Comparison of ENCODE assay signal across 21 cellular contexts in genomic region chr2:236627193-236627592, GRCh38. TPM values are rescaled to one million over a fixed set of nuclear protein-coding genes. Genes with fewer than 3 reads are reported as not detected.
DNase-seq lines count a peak whose midpoint lies in the region; ATAC-seq and TF ChIP-seq lines count a peak whose summit lies in the region.
"Had no signal": no experiment of that assay in that cellular context is flagged by ENCODE, and none has a peak within 500 bp of the region (broad histone marks: within the 10 kb centered on the region; RNA-seq: fewer than 3 reads in every experiment).

No MANE protein-coding gene starts in this region.

- no peak overlapping the region for H2BK5ac ChIP-seq in neuronal stem cell (ENCODE audit: low read length)

- H2BK15ac ChIP-seq in neuronal stem cell (ENCODE audit: low read length) = no peak overlapping the region

- H2AK5ac ChIP-seq in neuronal stem cell (ENCODE audit: low read depth, low read length) = peak overlapping the region; percentile 49

- H3K27me3 ChIP-seq in endodermal cell (ENCODE audit: control insufficient read depth, insufficient read depth, low read length, poor library complexity, severe bottlenecking) (no peaks in the 10 kb centered on the region), neuronal stem cell (ENCODE audit: control insufficient read depth in 3 of 3, insufficient read depth in 3 of 3, low read depth in 1 of 3, low read length in 3 of 3) (no peaks in the 10 kb centered on the region), spleen (replicated peaks in 1 of 7) (no peaks in the 10 kb centered on the region)
- H3K27me3 ChIP-seq: BLaER1 had no signal

- no peaks in the 10 kb centered on the region for H3K79me1 ChIP-seq in neuronal stem cell (ENCODE audit: low read depth, low read length)

- no peak overlapping the region for H3K9ac ChIP-seq in endodermal cell (ENCODE audit: extremely low read depth, low read length, poor library complexity, severe bottlenecking)
- no peak overlapping the region for H3K9ac ChIP-seq in neuronal stem cell (ENCODE audit: low read depth, low read length, poor library complexity)
- H3K9ac ChIP-seq: BLaER1 had no signal

- H3K36me3 ChIP-seq in endodermal cell (ENCODE audit: control insufficient read depth, insufficient read depth, low read length) (no peaks in the 10 kb centered on the region), neuronal stem cell (replicated peaks in 1 of 2; ENCODE audit: control insufficient read depth in 2 of 2, insufficient read depth in 2 of 2, low read length in 2 of 2) (no peaks in the 10 kb centered on the region), spleen (no peaks in the 10 kb centered on the region)
- H3K36me3 ChIP-seq: BLaER1 had no signal

- no peak overlapping the region for H2BK120ac ChIP-seq in neuronal stem cell (ENCODE audit: low read depth, low read length)

- H3K4ac ChIP-seq in neuronal stem cell (ENCODE audit: low read length) = no peak overlapping the region

- H3K27ac ChIP-seq in endodermal cell (ENCODE audit: low read depth, low read length) = no peak overlapping the region
- no peak overlapping the region for H3K27ac ChIP-seq in neuronal stem cell (replicated peaks; ENCODE audit: low read length)
- no peak overlapping the region for H3K27ac ChIP-seq in spleen
- H3K27ac ChIP-seq: BLaER1, HL-60 had no signal

- ATAC-seq in GM18517 (IDR thresholded peaks at IDR 0.05; ENCODE audit: unreplicated experiment) = no peak
- ATAC-seq: CD8-positive, alpha-beta T cell; GM12878 had no signal

- DNase-seq in CD14-positive monocyte (ENCODE audit: low spot score) = peak; percentile 11
- DNase-seq in endodermal cell = peak; percentile 15
- no peak for DNase-seq in neuronal stem cell (ENCODE audit: low spot score)
- peak; percentile 59 for DNase-seq in spleen
- DNase-seq in NCI-H345 treated with DMSO at 0.1 percent for 48 hours (lab: John Stamatoyannopoulos, UW; ENCODE audit: unreplicated experiment) = no peak
- no peak for DNase-seq in DMS153 (lab: John Stamatoyannopoulos, UW)
- DNase-seq in cortex of kidney (lab: John Stamatoyannopoulos, UW) = no peak
- DNase-seq: 8988T; Calu3; CD8-positive, alpha-beta T cell; DMS53; DND-41; EL; HCEC 1CT; IMR-90 had no signal

- H3K23ac ChIP-seq in neuronal stem cell (ENCODE audit: low read depth, low read length, poor library complexity) = no peak overlapping the region

- H3K9me3 Mint-ChIP-seq in CD14-positive monocyte (no peaks in the 10 kb centered on the region), endodermal cell (no peaks in the 10 kb centered on the region)
- H3K9me3 Mint-ChIP-seq: CD8-positive, alpha-beta T cell; GM23338 had no signal

- H3K27ac Mint-ChIP-seq in CD14-positive monocyte (peak overlapping the region in 1 of 7 donors; percentile 57), endodermal cell (no peak overlapping the region)
- H3K27ac Mint-ChIP-seq: CD8-positive, alpha-beta T cell; GM23338 had no signal

- H2AFZ ChIP-seq in neuronal stem cell (ENCODE audit: low read length) = no peak overlapping the region
- H2AFZ ChIP-seq: GM23338 had no signal

- no peak overlapping the region for H4K8ac ChIP-seq in neuronal stem cell (ENCODE audit: low read depth, low read length)

- no peak overlapping the region for H4K91ac ChIP-seq in neuronal stem cell (ENCODE audit: low read depth, low read length, poor library complexity)

- H3K4me3 Mint-ChIP-seq in CD14-positive monocyte = no peak overlapping the region
- H3K4me3 Mint-ChIP-seq in endodermal cell = no peak overlapping the region
- H3K4me3 Mint-ChIP-seq: CD8-positive, alpha-beta T cell; GM23338 had no signal

- H3K9me3 ChIP-seq in endodermal cell (ENCODE audit: control insufficient read depth, low read length) = no peaks in the 10 kb centered on the region
- H3K9me3 ChIP-seq in neuronal stem cell (replicated peaks in 1 of 2; ENCODE audit: control insufficient read depth in 2 of 2, insufficient read depth in 1 of 2, low read depth in 1 of 2, low read length in 2 of 2) = peaks cover 0 to 3% of the 10 kb centered on the region in 2 donors
- H3K9me3 ChIP-seq in spleen = no peaks in the 10 kb centered on the region
- H3K9me3 ChIP-seq: BLaER1 had no signal

- H3K27me3 Mint-ChIP-seq in CD14-positive monocyte (ENCODE audit: low read depth in 3 of 3) (peaks cover 2 to 4% (median 3%) of the 10 kb centered on the region in 3 donors), endodermal cell (ENCODE audit: insufficient read depth) (peaks cover 13% of the 10 kb centered on the region)

- H2BK12ac ChIP-seq in neuronal stem cell (ENCODE audit: low read length) = no peak overlapping the region

- intact Hi-C loops in CD14-positive monocyte (cut with micrococcal nuclease) (no loop called here), spleen (cut with DNase I; ENCODE audit: low total_unique reads) (no loop called here)

- TF ChIP-seq POLR2A in spleen (IDR thresholded peaks at IDR 0.05) = no peak

- TF ChIP-seq CTCF in CD14-positive monocyte (IDR thresholded peaks at IDR 0.05) = no peak
- no peak for TF ChIP-seq CTCF in endodermal cell (conservative IDR thresholded peaks at IDR 0.05)
- TF ChIP-seq CTCF in spleen (IDR thresholded peaks at IDR 0.05 in 8 of 11, conservative IDR thresholded peaks at IDR 0.05 in 3 of 11) = no peak

- H3K18ac ChIP-seq in neuronal stem cell (ENCODE audit: low read length) = no peak overlapping the region

- WGBS in endodermal cell (ENCODE audit: insufficient coverage in 1 of 2, insufficient read length in 1 of 2), 2 experiments = 96 to 100% methylated on average over 2 to 11 of the region's 11 CpGs
- WGBS in neuronal stem cell (ENCODE audit: extremely low coverage in 2 of 2, insufficient read length in 2 of 2, insufficient replicate concordance in 1 of 2), 2 donors = no CpG with 5 or more reads among the region's 11 CpGs
- WGBS in spleen, 5 donors = 92 to 96% (median 93%) methylated on average over 7 to 11 of the region's 11 CpGs

- H3K4me3 ChIP-seq in endodermal cell (ENCODE audit: low read length) (no peak overlapping the region), neuronal stem cell (ENCODE audit: low read length in 2 of 2) (no peak overlapping the region), spleen (no peak overlapping the region)
- H3K4me3 ChIP-seq: BLaER1, GM12878, GM23338 had no signal

- no peaks in the 10 kb centered on the region for H3K4me1 ChIP-seq in endodermal cell (ENCODE audit: control insufficient read depth, insufficient read depth, low read length)
- no peaks in the 10 kb centered on the region for H3K4me1 ChIP-seq in neuronal stem cell (ENCODE audit: control insufficient read depth in 2 of 2, insufficient read depth in 1 of 2, low read depth in 1 of 2, low read length in 2 of 2)
- no peaks in the 10 kb centered on the region for H3K4me1 ChIP-seq in spleen

- H3K36me3 Mint-ChIP-seq in CD14-positive monocyte (no peaks in the 10 kb centered on the region), endodermal cell (ENCODE audit: low read depth) (no peaks in the 10 kb centered on the region)
- H3K36me3 Mint-ChIP-seq: CD8-positive, alpha-beta T cell had no signal

- H3K4me1 Mint-ChIP-seq in CD14-positive monocyte (no peaks in the 10 kb centered on the region), endodermal cell (peaks cover 3% of the 10 kb centered on the region)
- H3K4me1 Mint-ChIP-seq: GM23338 had no signal

- no peak overlapping the region for H3K14ac ChIP-seq in neuronal stem cell (ENCODE audit: low read length)

- H3K4me2 ChIP-seq in neuronal stem cell (ENCODE audit: insufficient read depth, low read length, poor library complexity, severe bottlenecking) = no peak overlapping the region
- H3K4me2 ChIP-seq: BLaER1, GM23338 had no signal

RNA-seq across cellular contexts. Expression of gene ACKR3, which starts 57.6 kb away (rescaled TPM):
- polyA plus RNA-seq in CD14-positive monocyte (under 1 TPM; 0.41 to 0.79 TPM), spleen (10 to 100 TPM; 11.5 to 15.0 (median 12.8) TPM)
- total RNA-seq in endodermal cell (100 to 1,000 TPM in 1 of 2 donors, 10 to 100 TPM in 1; 76.9 to 110 TPM), spleen (100 to 1,000 TPM in 2 of 7 donors, 10 to 100 TPM in 5; 46.9 to 164 (median 86.8) TPM)
- 53.8 TPM for polyA plus RNA-seq in endodermal cell (2013, experiment 1 of 2)
- polyA plus RNA-seq in endodermal cell (2013, experiment 2 of 2) = 66.2 TPM
- 4.4 TPM for polyA plus RNA-seq in neuronal stem cell (2013, experiment 1 of 2)
- polyA plus RNA-seq in neuronal stem cell (2013, experiment 2 of 2) = 4.3 TPM
- total RNA-seq: G401, IMR-90 had no signal
- polyA plus RNA-seq: IMR-90 had no signal

Comparison
In these comparisons a context has a peak if more than half of its experiments do, and no peak if none do; other contexts are left out.
1. DNase-seq: peak in CD14-positive monocyte (single experiment), endodermal cell (single experiment) and spleen (single experiment); none in neuronal stem cell (single experiment), NCI-H345 treated with DMSO at 0.1 percent for 48 hours (single experiment), DMS153 (single experiment) and cortex of kidney (single experiment).